Comparison of ENCODE assay signal across 17 cellular contexts in the genomic region with DNA sequence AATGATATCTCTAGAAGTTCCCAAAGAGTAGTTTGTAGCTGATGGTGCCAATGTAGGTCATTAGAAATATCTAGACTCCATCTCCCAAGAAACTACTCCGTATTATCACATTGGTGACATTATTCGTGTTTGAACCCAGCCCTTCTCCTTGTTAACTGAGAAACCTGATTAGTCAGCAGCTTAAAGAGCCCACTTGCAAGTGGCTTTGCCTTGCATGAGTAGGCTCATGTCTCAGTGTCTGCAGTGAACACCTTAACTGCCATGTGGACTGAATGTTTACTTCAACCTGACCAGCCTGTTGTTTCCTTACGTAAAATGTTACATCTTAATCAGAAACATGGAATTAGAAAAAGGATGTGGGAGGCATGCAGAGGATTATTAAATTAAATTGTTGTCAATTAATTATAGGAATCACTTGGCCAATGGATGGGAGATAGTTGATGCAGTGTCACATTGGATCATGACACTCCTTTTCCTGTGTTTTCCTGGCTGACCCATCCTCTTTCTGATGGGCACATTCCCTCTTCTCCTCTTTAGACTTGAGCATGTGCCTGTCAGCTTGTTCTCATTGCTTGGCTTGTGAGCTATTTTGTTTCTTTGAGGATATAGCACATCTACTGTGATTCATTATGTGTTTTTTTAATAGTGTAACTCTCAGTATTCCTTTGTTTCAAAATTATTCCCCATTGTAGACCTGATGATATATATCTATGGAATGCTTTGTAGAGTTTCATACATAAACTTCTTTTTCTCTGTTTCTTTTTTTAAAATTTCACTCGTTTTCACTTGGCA. TPM values are rescaled to one million over a fixed set of nuclear protein-coding genes. Genes with fewer than 3 reads are reported as not detected.
DNase-seq lines count a peak whose midpoint lies in the region; ATAC-seq, FAIRE-seq and TF ChIP-seq lines count a peak whose summit lies in the region.
"Had no signal": no experiment of that assay in that cellular context is flagged by ENCODE, and none has a peak within 500 bp of the region (broad histone marks: within the 10 kb centered on the region; RNA-seq: fewer than 3 reads in every experiment).

No MANE protein-coding gene starts in this region.

- H2AFZ ChIP-seq in SK-N-SH (ENCODE audit: low read depth): no peak overlapping the region
- H2AFZ ChIP-seq: PC-9 had no signal

- peaks cover 8% of the 10 kb centered on the region for H3K36me3 Mint-ChIP-seq in stimulated activated naive CD8-positive, alpha-beta T cell treated with anti-CD3 and anti-CD28 coated beads, Interleukin-15, Interleukin-2, amounts not matched to agents 100 ng/mL and 50 ng/mL, for 24 hours (ENCODE audit: low read depth)

- TF ChIP-seq EP300 in SK-N-SH (IDR thresholded peaks at IDR 0.05; ENCODE audit: borderline replicate concordance in 1 of 2, low read depth in 1 of 2, low read length in 1 of 2): no peak

- CTCF ChIA-PET in SK-N-SH (lab: Yijun Ruan, JAX): interaction anchor here (0.9 to 9.4 kb wide), 8 partner anchors 9 to 294 kb away, joined by 3 to 98 read pairs (median 6); partner anchors contain the start of gene SFRP4

- H3K9me3 ChIP-seq in SK-N-SH: peaks cover 12% of the 10 kb centered on the region

- H3F3A ChIP-seq in SK-N-SH (replicated peaks; ENCODE audit: insufficient read depth): peaks cover 19% of the 10 kb centered on the region

- peaks cover 32% of the 10 kb centered on the region for H3K4me1 Mint-ChIP-seq in stimulated activated naive CD8-positive, alpha-beta T cell treated with anti-CD3 and anti-CD28 coated beads, Interleukin-15, Interleukin-2, amounts not matched to agents 100 ng/mL and 50 ng/mL, for 24 hours (ENCODE audit: low read depth)

- no peaks in the 10 kb centered on the region for H3K9me2 ChIP-seq in SK-N-SH

- peaks cover 22 to 40% of the 10 kb centered on the region in 2 experiments; a peak in 3 of 4 replicates for H3K4me1 ChIP-seq in SK-N-SH (ENCODE audit: control insufficient read depth in 1 of 2, insufficient read depth in 2 of 2, low read depth in 1 of 2, low read length in 1 of 2)

- FAIRE-seq in GM19239 (lab: Jason Lieb, UNC): no peak

- peak overlapping the region; percentile 19 for H3K27ac Mint-ChIP-seq in stimulated activated naive CD8-positive, alpha-beta T cell treated with anti-CD3 and anti-CD28 coated beads, Interleukin-15, Interleukin-2, amounts not matched to agents 100 ng/mL and 50 ng/mL, for 24 hours

- POLR2A ChIA-PET in SK-N-SH (lab: Yijun Ruan, JAX): no interaction called here

- H3K4me3 ChIP-seq in SK-N-SH (ENCODE audit: low read depth in 2 of 2, low read length in 1 of 2): no peak overlapping the region
- H3K4me3 ChIP-seq: PC-9, upper lobe of right lung had no signal

- no peak for TF ChIP-seq RAD21 in SK-N-SH (IDR thresholded peaks at IDR 0.05; ENCODE audit: low read length)

- peaks cover 75% of the 10 kb centered on the region for H4K20me1 ChIP-seq in SK-N-SH (ENCODE audit: insufficient read depth)

- no peak for ATAC-seq in stimulated activated naive CD8-positive, alpha-beta T cell treated with anti-CD3 and anti-CD28 coated beads, Interleukin-15, Interleukin-2, amounts not matched to agents 100 U/mL and 50 U/mL, for 24 hours
- no peak for ATAC-seq in GM19035 (IDR thresholded peaks at IDR 0.05; ENCODE audit: unreplicated experiment)

- H3K27me3 Mint-ChIP-seq in stimulated activated naive CD8-positive, alpha-beta T cell treated with anti-CD3 and anti-CD28 coated beads, Interleukin-15, Interleukin-2, amounts not matched to agents 100 ng/mL and 50 ng/mL, for 24 hours: no peaks in the 10 kb centered on the region
- H3K27me3 Mint-ChIP-seq: brain had no signal

- no peaks in the 10 kb centered on the region for H3K27me3 ChIP-seq in SK-N-SH (ENCODE audit: insufficient read depth)
- H3K27me3 ChIP-seq: upper lobe of right lung had no signal

- H3K27ac ChIP-seq in SK-N-SH (ENCODE audit: low read depth in 2 of 2, low read length in 1 of 2): peak overlapping the region in 1 of 2 experiments; percentile 45; a peak in 2 of 4 replicates
- H3K27ac ChIP-seq: PC-9, upper lobe of right lung had no signal

- 86% methylated on average over 4 of the region's 4 CpGs for WGBS in SK-N-SH (ENCODE audit: low lambda C conversion rate)

- H3K4me3 Mint-ChIP-seq in stimulated activated naive CD8-positive, alpha-beta T cell treated with anti-CD3 and anti-CD28 coated beads, Interleukin-15, Interleukin-2, amounts not matched to agents 100 ng/mL and 50 ng/mL, for 24 hours: no peak overlapping the region
- H3K4me3 Mint-ChIP-seq: brain had no signal

- peak overlapping the region; percentile 6; the same call in 1 of the 2 replicates for H3K4me2 ChIP-seq in SK-N-SH
- H3K4me2 ChIP-seq: PC-9 had no signal

- no peaks in the 10 kb centered on the region for H3K9me3 Mint-ChIP-seq in stimulated activated naive CD8-positive, alpha-beta T cell treated with anti-CD3 and anti-CD28 coated beads, Interleukin-15, Interleukin-2, amounts not matched to agents 100 ng/mL and 50 ng/mL, for 24 hours

- peaks cover 96% of the 10 kb centered on the region for H3K79me2 ChIP-seq in SK-N-SH (ENCODE audit: insufficient read depth)

- DNase-seq in stimulated activated naive CD8-positive, alpha-beta T cell treated with anti-CD3 and anti-CD28 coated beads, Interleukin-15, Interleukin-2, amounts not matched to agents 100 U/mL and 50 U/mL, for 24 hours: no peak
- DNase-seq in SK-N-SH (no peak), fibroblast of peridontal ligament (ENCODE audit: extremely low read depth) (peak; percentile 58), NCI-H2196 treated with DMSO at 0.1 percent for 48 hours (lab: John Stamatoyannopoulos, UW; ENCODE audit: unreplicated experiment) (no peak), GM19239 (ENCODE audit: insufficient read length, low spot score) (no peak)
- no peak for DNase-seq in activated effector memory CD4-positive, alpha-beta T cell treated with Interleukin-2 at 50 U/mL for 16 hours
- DNase-seq: activated CD4-positive, alpha-beta T cell treated with anti-CD3 and anti-CD28 coated beads, Interleukin-2, amount 50 U/mL, for 1 hour; GOT3; midbrain; MM.1S; stimulated activated CD4-positive, alpha-beta T cell treated with anti-CD3 and anti-CD28 coated beads, Interleukin-2, amount 100 ng/mL, for 24 hours; T-helper 9 cell; upper lobe of right lung had no signal

- no peak for TF ChIP-seq CTCF in SK-N-SH (IDR thresholded peaks at IDR 0.05)

- H3K9ac ChIP-seq in SK-N-SH: 0 out of 2 replicates have a peak overlapping the region, but pooled peaks have one; percentile 7

- peaks cover 8 to 19% of the 10 kb centered on the region in 2 experiments for H3K36me3 ChIP-seq in SK-N-SH (replicated peaks in 1 of 2; ENCODE audit: control insufficient read depth in 1 of 2, insufficient read depth in 2 of 2, low read length in 1 of 2)
- H3K36me3 ChIP-seq: upper lobe of right lung had no signal

TF ChIP-seq in SK-N-SH, 30 proteins besides CTCF, POLR2A, EP300 and RAD21:
- TF ChIP-seq MEF2A (IDR thresholded peaks at IDR 0.05; ENCODE audit: borderline replicate concordance, low read depth): no peak
- no peak for TF ChIP-seq SMC3 (IDR thresholded peaks at IDR 0.05; ENCODE audit: low read depth, low read length)
- TF ChIP-seq RXRA (IDR thresholded peaks at IDR 0.05; ENCODE audit: borderline replicate concordance, low read depth): no peak
- 0 out of 2 replicates have a peak, but pooled peaks have one; percentile 1 for TF ChIP-seq JUND (IDR thresholded peaks at IDR 0.05)
- peak; percentile 49; the same call in 1 of the 2 replicates for TF ChIP-seq MAX (IDR thresholded peaks at IDR 0.05; ENCODE audit: low read depth)
- no peak for TF ChIP-seq FOSL2 (IDR thresholded peaks at IDR 0.05; ENCODE audit: borderline replicate concordance, low read depth)
- TF ChIP-seq GATA2 (CRISPR knock-in tag; IDR thresholded peaks at IDR 0.05): no peak

RNA-seq across cellular contexts. Expression of gene STARD3NL, which starts 18.0 kb away (rescaled TPM):
- polyA plus RNA-seq in SK-N-SH (2012; rRNA removed): 46.3 and 63.1 TPM in 2 replicates
- 77.1 and 82.2 TPM in 2 replicates for polyA plus RNA-seq in SK-N-SH (2012; cell fraction: cytosol; rRNA removed)
- polyA plus RNA-seq in SK-N-SH (2012; cell fraction: nucleus; rRNA removed): 11.7 and 22.2 TPM in 2 replicates
